ENCODE assay signal across 24 cellular contexts in genomic region chr7:106029448-106029847, GRCh38.
"Had no signal": no experiment of that assay in that cellular context is flagged by ENCODE, and none has a peak within 500 bp of the region (broad histone marks: within the 10 kb centered on the region; RNA-seq: fewer than 3 reads in every experiment).

No MANE protein-coding gene starts in this region.

- H3K27ac Mint-ChIP-seq: activated CD4-positive, alpha-beta memory T cell treated with anti-CD3 and anti-CD28 coated beads for 36 hours; activated T-cell treated with anti-CD3 and anti-CD28 coated beads, Interleukin-2, amount 50 U/mL, for 24 hours; natural killer cell treated with Interleukin-12 subunit alpha and Interleukin-12 subunit beta and Interleukin-15 and Interleukin-18, amount 100 ng/mL, for 72 hours; stimulated activated naive CD8-positive, alpha-beta T cell treated with anti-CD3 and anti-CD28 coated beads, Interleukin-15, Interleukin-2, amounts not matched to agents 100 ng/mL and 50 ng/mL, for 24 hours; T-cell; T-helper 2 cell treated with Interferon-gamma antibody and Interleukin-4, amounts not matched to agents 5 μg/mL and 100 μg/mL, for 36 hours; type B pancreatic cell had no signal

- H3K9me3 ChIP-seq: breast epithelium, esophagus squamous epithelium, right lobe of liver, vagina had no signal

- H3K9me3 Mint-ChIP-seq: activated CD4-positive, alpha-beta memory T cell treated with anti-CD3 and anti-CD28 coated beads for 36 hours; activated T-cell treated with anti-CD3 and anti-CD28 coated beads, Interleukin-2, amount 50 U/mL, for 24 hours; natural killer cell treated with Interleukin-12 subunit alpha and Interleukin-12 subunit beta and Interleukin-15 and Interleukin-18, amount 100 ng/mL, for 72 hours; stimulated activated naive CD8-positive, alpha-beta T cell treated with anti-CD3 and anti-CD28 coated beads, Interleukin-15, Interleukin-2, amounts not matched to agents 100 ng/mL and 50 ng/mL, for 24 hours; T-cell; T-helper 2 cell treated with Interferon-gamma antibody and Interleukin-4, amounts not matched to agents 5 μg/mL and 100 μg/mL, for 36 hours; type B pancreatic cell had no signal

- H3K36me3 ChIP-seq: breast epithelium, esophagus squamous epithelium, heart right ventricle, right lobe of liver, vagina had no signal

- DNase-seq: activated CD4-positive, alpha-beta memory T cell treated with anti-CD3 and anti-CD28 coated beads for 36 hours; activated CD4-positive, alpha-beta T cell treated with anti-CD3 and anti-CD28 coated beads for 48 hours; activated CD8-positive, alpha-beta memory T cell treated with anti-CD3 and anti-CD28 coated beads, Interleukin-2, amount 50 U/mL, for 48 hours; activated gamma-delta T cell treated with Interleukin-2 at 50 U/mL for 16 hours; activated naive CD4-positive, alpha-beta T cell treated with anti-CD3 and anti-CD28 coated beads, Interleukin-2, amount 50 U/mL, for 16 hours; activated T-cell treated with anti-CD3 and anti-CD28 coated beads, Interleukin-2, amount 50 U/mL, for 24 hours; amniotic stem cell; central memory CD4-positive, alpha-beta T cell; esophagus squamous epithelium; foreskin melanocyte; heart right ventricle; right lobe of liver; stimulated activated CD4-positive, alpha-beta T cell treated with anti-CD3 and anti-CD28 coated beads, Interleukin-12 subunit alpha, Interleukin-12 subunit beta, amount 100 ng/mL, for 4 hours; stimulated activated CD4-positive, alpha-beta T cell treated with anti-CD3 and anti-CD28 coated beads, Interleukin-4, amount 100 ng/mL, for 1 hour; T-cell had no signal

- H3K27me3 ChIP-seq: breast epithelium, right lobe of liver, vagina had no signal

- H3K27ac ChIP-seq: breast epithelium, epithelial cell of prostate, esophagus squamous epithelium, heart right ventricle, right lobe of liver, skin epidermis, vagina, VCaP had no signal

- H3K4me3 ChIP-seq: breast epithelium, esophagus squamous epithelium, heart right ventricle, right lobe of liver, skin epidermis, vagina had no signal

- H3K4me3 Mint-ChIP-seq: activated CD4-positive, alpha-beta memory T cell treated with anti-CD3 and anti-CD28 coated beads for 36 hours; activated T-cell treated with anti-CD3 and anti-CD28 coated beads, Interleukin-2, amount 50 U/mL, for 24 hours; natural killer cell treated with Interleukin-12 subunit alpha and Interleukin-12 subunit beta and Interleukin-15 and Interleukin-18, amount 100 ng/mL, for 72 hours; stimulated activated naive CD8-positive, alpha-beta T cell treated with anti-CD3 and anti-CD28 coated beads, Interleukin-15, Interleukin-2, amounts not matched to agents 100 ng/mL and 50 ng/mL, for 24 hours; T-cell; T-helper 2 cell treated with Interferon-gamma antibody and Interleukin-4, amounts not matched to agents 5 μg/mL and 100 μg/mL, for 36 hours; type B pancreatic cell had no signal

- H3K4me1 ChIP-seq: breast epithelium, right lobe of liver, vagina had no signal

- H3K36me3 Mint-ChIP-seq: activated CD4-positive, alpha-beta memory T cell treated with anti-CD3 and anti-CD28 coated beads for 36 hours; natural killer cell treated with Interleukin-12 subunit alpha and Interleukin-12 subunit beta and Interleukin-15 and Interleukin-18, amount 100 ng/mL, for 72 hours; T-cell; type B pancreatic cell had no signal

- H3K27me3 Mint-ChIP-seq: activated CD4-positive, alpha-beta memory T cell treated with anti-CD3 and anti-CD28 coated beads for 36 hours; activated T-cell treated with anti-CD3 and anti-CD28 coated beads, Interleukin-2, amount 50 U/mL, for 24 hours; T-cell had no signal
